ENCODE assay signal across 2 cellular contexts in genomic region chr14:100901391-100902183, GRCh38.
TF ChIP-seq lines count a peak whose summit lies in the region.

No MANE protein-coding gene starts in this region.

TF ChIP-seq in H1, 55 proteins besides CTCF, POLR2A, EP300 and RAD21 (continued from another document):
- TF ChIP-seq TAF1 (IDR thresholded peaks at IDR 0.05; ENCODE audit: low read depth, low read length), result no peak
- TF ChIP-seq CREB1 (IDR thresholded peaks at IDR 0.05), result no peak
- TF ChIP-seq RXRA (IDR thresholded peaks at IDR 0.05; ENCODE audit: insufficient read depth, low read depth, low read length), result no peak
- no peak for TF ChIP-seq CEBPB (IDR thresholded peaks at IDR 0.05; ENCODE audit: low read depth, low read length)

TF ChIP-seq in neural cell, 6 proteins besides CTCF, POLR2A, EP300 and RAD21 (continued from another document):
- TF ChIP-seq, protein P1, sequence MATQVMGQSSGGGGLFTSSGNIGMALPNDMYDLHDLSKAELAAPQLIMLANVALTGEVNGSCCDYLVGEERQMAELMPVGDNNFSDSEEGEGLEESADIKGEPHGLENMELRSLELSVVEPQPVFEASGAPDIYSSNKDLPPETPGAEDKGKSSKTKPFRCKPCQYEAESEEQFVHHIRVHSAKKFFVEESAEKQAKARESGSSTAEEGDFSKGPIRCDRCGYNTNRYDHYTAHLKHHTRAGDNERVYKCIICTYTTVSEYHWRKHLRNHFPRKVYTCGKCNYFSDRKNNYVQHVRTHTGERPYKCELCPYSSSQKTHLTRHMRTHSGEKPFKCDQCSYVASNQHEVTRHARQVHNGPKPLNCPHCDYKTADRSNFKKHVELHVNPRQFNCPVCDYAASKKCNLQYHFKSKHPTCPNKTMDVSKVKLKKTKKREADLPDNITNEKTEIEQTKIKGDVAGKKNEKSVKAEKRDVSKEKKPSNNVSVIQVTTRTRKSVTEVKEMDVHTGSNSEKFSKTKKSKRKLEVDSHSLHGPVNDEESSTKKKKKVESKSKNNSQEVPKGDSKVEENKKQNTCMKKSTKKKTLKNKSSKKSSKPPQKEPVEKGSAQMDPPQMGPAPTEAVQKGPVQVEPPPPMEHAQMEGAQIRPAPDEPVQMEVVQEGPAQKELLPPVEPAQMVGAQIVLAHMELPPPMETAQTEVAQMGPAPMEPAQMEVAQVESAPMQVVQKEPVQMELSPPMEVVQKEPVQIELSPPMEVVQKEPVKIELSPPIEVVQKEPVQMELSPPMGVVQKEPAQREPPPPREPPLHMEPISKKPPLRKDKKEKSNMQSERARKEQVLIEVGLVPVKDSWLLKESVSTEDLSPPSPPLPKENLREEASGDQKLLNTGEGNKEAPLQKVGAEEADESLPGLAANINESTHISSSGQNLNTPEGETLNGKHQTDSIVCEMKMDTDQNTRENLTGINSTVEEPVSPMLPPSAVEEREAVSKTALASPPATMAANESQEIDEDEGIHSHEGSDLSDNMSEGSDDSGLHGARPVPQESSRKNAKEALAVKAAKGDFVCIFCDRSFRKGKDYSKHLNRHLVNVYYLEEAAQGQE (IDR thresholded peaks at IDR 0.05; ENCODE audit: borderline replicate concordance), result no peak
- TF ChIP-seq POLR2AphosphoS5 (IDR thresholded peaks at IDR 0.05) (no peak), TAF1 (IDR thresholded peaks at IDR 0.05; ENCODE audit: low read depth) (no peak), EZH2 (IDR thresholded peaks at IDR 0.05; ENCODE audit: borderline replicate concordance, insufficient read depth, low read length, poor library complexity, severe bottlenecking) (no peak), SMC3 (conservative IDR thresholded peaks at IDR 0.05; ENCODE audit: poor library complexity) (no peak)
TF ChIP-seq in neural cell: peak in this region for 0.
